18 cellular contexts compared by ENCODE assay signal in the genomic region with DNA sequence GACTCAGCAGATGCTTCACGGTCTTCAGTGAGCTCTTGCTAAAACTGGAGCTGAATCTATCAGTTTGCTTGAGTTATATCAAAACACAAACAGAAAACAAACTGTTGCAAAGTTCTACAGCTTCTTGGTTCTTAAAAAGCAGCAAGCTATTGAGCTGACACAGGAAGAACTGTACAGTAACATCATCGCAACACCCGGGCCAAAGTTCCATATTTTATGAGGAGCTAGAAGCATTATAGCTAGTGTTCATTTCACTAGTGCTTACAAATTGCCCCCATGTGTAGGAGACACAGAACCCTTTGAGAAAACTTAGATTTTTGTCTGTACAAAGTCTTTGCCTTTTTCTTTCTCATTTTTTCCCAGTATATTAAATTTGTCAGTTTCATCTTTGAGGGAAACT. TPM values are rescaled to one million over a fixed set of nuclear protein-coding genes. Genes with fewer than 3 reads are reported as not detected.
DNase-seq lines count a peak whose midpoint lies in the region; ATAC-seq, FAIRE-seq and TF ChIP-seq lines count a peak whose summit lies in the region.
"Had no signal": no experiment of that assay in that cellular context is flagged by ENCODE, and none has a peak within 500 bp of the region (broad histone marks: within the 10 kb centered on the region; RNA-seq: fewer than 3 reads in every experiment).

No MANE protein-coding gene starts in this region.

- no peaks in the 10 kb centered on the region for H4K20me1 ChIP-seq in astrocyte (ENCODE audit: insufficient read depth, low read length)

- H3K27ac ChIP-seq in A549: no peak overlapping the region
- H3K27ac ChIP-seq in astrocyte (ENCODE audit: low read depth, low read length): no peak overlapping the region
- peak overlapping the region in 3 of 4 donors; percentile 43 to 61 (median 46) for H3K27ac ChIP-seq in transverse colon
- H3K27ac ChIP-seq in sigmoid colon: no peak overlapping the region
- H3K27ac ChIP-seq: HL-60 had no signal

- no peak overlapping the region for H3K4me2 ChIP-seq in A549
- H3K4me2 ChIP-seq in astrocyte (ENCODE audit: low read length): no peak overlapping the region
- H3K4me2 ChIP-seq: GM23338 had no signal

- H3K9me3 Mint-ChIP-seq in astrocyte (ENCODE audit: unreplicated experiment): peaks cover 1% of the 10 kb centered on the region
- H3K9me3 Mint-ChIP-seq: GM23338 had no signal

- H3K4me3 Mint-ChIP-seq in astrocyte (ENCODE audit: unreplicated experiment): no peak overlapping the region
- H3K4me3 Mint-ChIP-seq: B cell; CD4-positive, CD25-positive, alpha-beta regulatory T cell; CD8-positive, alpha-beta memory T cell; GM23338 had no signal

- H3K9me3 ChIP-seq in A549: no peaks in the 10 kb centered on the region
- H3K9me3 ChIP-seq in astrocyte (ENCODE audit: insufficient read depth, low read depth, low read length): no peaks in the 10 kb centered on the region
- no peaks in the 10 kb centered on the region for H3K9me3 ChIP-seq in transverse colon
- H3K9me3 ChIP-seq in sigmoid colon: no peaks in the 10 kb centered on the region

- FAIRE-seq in A549 (lab: Jason Lieb, UNC) (peak; percentile 96), astrocyte (lab: Jason Lieb, UNC) (peak; percentile 97)
- FAIRE-seq: H54 had no signal

- H3K4me1 ChIP-seq in A549: no peaks in the 10 kb centered on the region
- no peaks in the 10 kb centered on the region for H3K4me1 ChIP-seq in astrocyte (ENCODE audit: insufficient read depth, low read length)
- H3K4me1 ChIP-seq in transverse colon: no peaks in the 10 kb centered on the region
- H3K4me1 ChIP-seq in sigmoid colon: no peaks in the 10 kb centered on the region

- DNase-seq in A549 (ENCODE audit: low read depth in 1 of 2, low spot score in 1 of 2) (no peak), astrocyte (ENCODE audit: low read depth) (no peak), left colon (peak; percentile 22 to 28), transverse colon (peak; percentile 26), EL (no peak), hepatic stellate cell (ENCODE audit: low spot score) (no peak), sigmoid colon (no peak)
- DNase-seq: 8988T; C1 segment of cervical spinal cord; CD4-positive, CD25-positive, alpha-beta regulatory T cell; CD8-positive, alpha-beta memory T cell; COR-L47; GDM1; HCEC 1CT had no signal

- intact Hi-C loops in left colon (cut with DNase I, micrococcal nuclease): no loop called here
- intact Hi-C loops in transverse colon (cut with DNase I; ENCODE audit: low total_unique reads): no loop called here
- intact Hi-C loops in sigmoid colon (cut with DNase I): no loop called here

- TF ChIP-seq RAD21 in A549 (conservative IDR thresholded peaks at IDR 0.05 in 1 of 2, IDR thresholded peaks at IDR 0.05 in 1 of 2): no peak

- ATAC-seq in A549 (no peak), left colon (peak; percentile 86)
- ATAC-seq: GM23338 had no signal

- H3K36me3 ChIP-seq in astrocyte (ENCODE audit: insufficient read depth, low read length) (no peaks in the 10 kb centered on the region), transverse colon (no peaks in the 10 kb centered on the region), sigmoid colon (no peaks in the 10 kb centered on the region)

- no peak for TF ChIP-seq POLR2A in A549 (IDR thresholded peaks at IDR 0.05; ENCODE audit: low read length)
- TF ChIP-seq POLR2A in transverse colon (IDR thresholded peaks at IDR 0.05): no peak
- TF ChIP-seq POLR2A in sigmoid colon (IDR thresholded peaks at IDR 0.05): no peak

- no peak for TF ChIP-seq CTCF in A549 (IDR thresholded peaks at IDR 0.05)
- TF ChIP-seq CTCF in astrocyte (IDR thresholded peaks at IDR 0.05; ENCODE audit: insufficient read depth, low read depth, low read length): no peak
- TF ChIP-seq CTCF in transverse colon (IDR thresholded peaks at IDR 0.05): no peak
- TF ChIP-seq CTCF in sigmoid colon (IDR thresholded peaks at IDR 0.05): no peak

- H3K4me3 ChIP-seq in A549 (no peak overlapping the region), astrocyte (ENCODE audit: insufficient read depth, low read depth, low read length) (no peak overlapping the region), transverse colon (no peak overlapping the region), sigmoid colon (no peak overlapping the region)
- H3K4me3 ChIP-seq: GM23338 had no signal

- no peaks in the 10 kb centered on the region for H3K36me3 Mint-ChIP-seq in astrocyte (ENCODE audit: low read depth, unreplicated experiment)
- H3K36me3 Mint-ChIP-seq: CD4-positive, CD25-positive, alpha-beta regulatory T cell; CD8-positive, alpha-beta memory T cell had no signal

- H3K27me3 Mint-ChIP-seq in astrocyte (ENCODE audit: low read depth, unreplicated experiment): no peaks in the 10 kb centered on the region

- no peaks in the 10 kb centered on the region for H3K79me2 ChIP-seq in astrocyte (ENCODE audit: insufficient read depth, low read length)

- H3K27me3 ChIP-seq in astrocyte (ENCODE audit: insufficient read depth, low read length): no peaks in the 10 kb centered on the region
- H3K27me3 ChIP-seq in transverse colon: no peaks in the 10 kb centered on the region
- no peaks in the 10 kb centered on the region for H3K27me3 ChIP-seq in sigmoid colon

- H3K4me1 Mint-ChIP-seq in astrocyte (ENCODE audit: low read depth, unreplicated experiment): no peaks in the 10 kb centered on the region
- H3K4me1 Mint-ChIP-seq: B cell; CD4-positive, CD25-positive, alpha-beta regulatory T cell; CD8-positive, alpha-beta memory T cell had no signal

- CTCF ChIA-PET in A549 (lab: Yijun Ruan, JAX): no interaction called here

- 32% methylated on average over 3 of the region's 3 CpGs for WGBS in A549 (ENCODE audit: missing lambda C conversion rate)
- 20 to 50% methylated on average over 1 to 3 of the region's 3 CpGs for WGBS in transverse colon (ENCODE audit: low coverage in 1 of 2), 2 donors
- 16 to 72% methylated on average over 3 of the region's 3 CpGs for WGBS in sigmoid colon, 2 donors

- POLR2A ChIA-PET in A549 (lab: Yijun Ruan, JAX): no interaction called here

- H3K27ac Mint-ChIP-seq in astrocyte (ENCODE audit: unreplicated experiment): no peak overlapping the region
- H3K27ac Mint-ChIP-seq: B cell; CD4-positive, CD25-positive, alpha-beta regulatory T cell; GM23338 had no signal

- in situ Hi-C loops in transverse colon (cut with MboI; ENCODE audit: low pct_ligation_motif_present in 1 of 4, low pct_unique_long_range_greater_than_20kb in 1 of 4, low sequenced_read_pairs in 3 of 4): no loop called here

- H3K9ac ChIP-seq in astrocyte (ENCODE audit: low read length): no peak overlapping the region

- TF ChIP-seq EP300 in A549 (IDR thresholded peaks at IDR 0.05): no peak
- no peak for TF ChIP-seq EP300 in transverse colon (IDR thresholded peaks at IDR 0.05; ENCODE audit: low read depth)
- TF ChIP-seq EP300 in sigmoid colon (IDR thresholded peaks at IDR 0.05): no peak

- no peak overlapping the region for H2AFZ ChIP-seq in astrocyte (ENCODE audit: low read depth, low read length)
- H2AFZ ChIP-seq: GM23338 had no signal

TF ChIP-seq in A549, 52 proteins besides CTCF, POLR2A, EP300 and RAD21:
- TF ChIP-seq NPAS2 (CRISPR knock-in tag; IDR thresholded peaks at IDR 0.05; ENCODE audit: borderline replicate concordance): no peak
- TF ChIP-seq PBX3 (IDR thresholded peaks at IDR 0.05): no peak
- no peak for TF ChIP-seq CBX2 (IDR thresholded peaks at IDR 0.05; ENCODE audit: borderline replicate concordance, low read depth)
- TF ChIP-seq CBX8 (IDR thresholded peaks at IDR 0.05): no peak
- TF ChIP-seq ZFP36 (IDR thresholded peaks at IDR 0.05; ENCODE audit: borderline replicate concordance, partially characterized antibody): no peak
- TF ChIP-seq HEYL (CRISPR knock-in tag; IDR thresholded peaks at IDR 0.05): no peak
- TF ChIP-seq FOSB (CRISPR knock-in tag; IDR thresholded peaks at IDR 0.05): no peak
- TF ChIP-seq ZC3H11A (IDR thresholded peaks at IDR 0.05): no peak
- TF ChIP-seq NR3C1 (IDR thresholded peaks at IDR 0.05): no peak
- no peak for TF ChIP-seq HMGXB4 (CRISPR knock-in tag; IDR thresholded peaks at IDR 0.05; ENCODE audit: borderline replicate concordance)

RNA-seq across cellular contexts. Expression of gene CSTF2, which starts 17.3 kb away (rescaled TPM):
- polyA plus RNA-seq in A549 (2011; rRNA removed) (47.0 and 59.2 TPM in 2 replicates), A549 (2017; fragmentation: RNase III; extraction: RNeasy Plus Mini Kit Qiagen cat#74134 plus additional on column Dnase treatment) (32.9 to 36.0 TPM (median 33.2 TPM) in 3 replicates), sigmoid colon (10 to 100 TPM in 2 of 3 donors, 1 to 10 TPM in 1; 9.0 to 18.3 (median 15.4) TPM)
- polyA plus RNA-seq in A549 (2012; cell fraction: cytosol; rRNA removed): 38.1 and 39.1 TPM in 2 replicates
- 45.8 and 46.6 TPM in 2 replicates for polyA plus RNA-seq in A549 (2012; cell fraction: nucleus; rRNA removed)
- polyA minus RNA-seq in A549 (2011; rRNA and poly(A)+ RNA removed): 35.0 and 40.5 TPM in 2 replicates
- total RNA-seq in astrocyte (14.6 and 17.8 TPM in 2 replicates), left colon (10 to 100 TPM; 23.9 to 26.5 TPM), transverse colon (10 to 100 TPM; 15.3 to 26.5 (median 18.0) TPM), sigmoid colon (1 to 10 TPM; 6.1 to 8.6 (median 7.2) TPM)

Comparison
In these comparisons a context has a peak if more than half of its experiments do, and no peak if none do; other contexts are left out.
1. DNase-seq: peak in left colon (2 of 2) and transverse colon (single experiment); none in A549 (0 of 2), astrocyte (single experiment), EL (single experiment), hepatic stellate cell (single experiment) and sigmoid colon (single experiment).
2. H3K27ac ChIP-seq: peak in transverse colon (3 of 4); none in A549 (0 of 2), astrocyte (single experiment) and sigmoid colon (0 of 4).